Comparison of ENCODE assay signal across 37 cellular contexts in the genomic region with DNA sequence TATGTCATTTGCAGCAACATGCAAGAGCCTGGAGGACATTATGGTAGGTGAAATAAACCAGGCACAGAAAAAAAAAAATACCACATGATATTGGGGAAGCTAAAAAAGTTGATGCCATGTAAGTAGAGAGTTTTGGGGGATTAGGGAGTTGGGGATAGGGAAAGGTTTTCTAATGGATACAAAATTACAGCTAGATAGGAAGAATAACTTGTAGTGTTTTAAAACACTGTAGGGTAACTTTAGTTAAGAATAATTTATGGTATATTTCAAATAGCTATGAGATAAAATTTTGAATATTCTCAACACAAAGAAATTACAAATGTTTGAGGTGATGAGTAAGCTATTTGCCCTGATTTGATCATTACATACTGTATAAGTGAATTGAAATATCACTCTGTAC.
DNase-seq lines count a peak whose midpoint lies in the region; ATAC-seq, FAIRE-seq and TF ChIP-seq lines count a peak whose summit lies in the region.
"Had no signal": no experiment of that assay in that cellular context is flagged by ENCODE, and none has a peak within 500 bp of the region (broad histone marks: within the 10 kb centered on the region; RNA-seq: fewer than 3 reads in every experiment).

No MANE protein-coding gene starts in this region.

- H3K9ac ChIP-seq in HepG2 (ENCODE audit: insufficient read depth, low read depth, low read length) (no peak overlapping the region), K562 (ENCODE audit: insufficient read depth in 1 of 2, low read depth in 2 of 2, low read length in 2 of 2) (no peak overlapping the region), endothelial cell of umbilical vein (replicated peaks; ENCODE audit: extremely low read depth, insufficient read depth, low read length) (no peak overlapping the region)
- H3K9ac ChIP-seq: BLaER1; BLaER1 treated with 17β-estradiol and CSF1 and Interleukin-3, amounts not matched to agents 10 nM and 100 nM had no signal

- H3K27ac Mint-ChIP-seq in T-helper 17 cell = no peak overlapping the region
- H3K27ac Mint-ChIP-seq: B cell; CD14-positive monocyte; CD4-positive, alpha-beta memory T cell; CD4-positive, alpha-beta T cell; CD4-positive, CD25-positive, alpha-beta regulatory T cell; CD8-positive, alpha-beta memory T cell; CD8-positive, alpha-beta T cell had no signal

- H3K36me3 ChIP-seq in HepG2 (replicated peaks in 1 of 2; ENCODE audit: control insufficient read depth in 1 of 2, insufficient read depth in 2 of 2, low read length in 2 of 2) (no peaks in the 10 kb centered on the region), right lobe of liver (no peaks in the 10 kb centered on the region), K562 (ENCODE audit: control insufficient read depth, insufficient read depth, low read length) (no peaks in the 10 kb centered on the region), endothelial cell of umbilical vein (ENCODE audit: control insufficient read depth in 2 of 2, extremely low read depth in 1 of 2, insufficient read depth in 2 of 2, low read length in 2 of 2) (no peaks in the 10 kb centered on the region)
- H3K36me3 ChIP-seq: BE2C; BLaER1; BLaER1 treated with 17β-estradiol and CSF1 and Interleukin-3, amounts not matched to agents 10 nM and 100 nM had no signal

- no peaks in the 10 kb centered on the region for H3K27me3 Mint-ChIP-seq in T-helper 17 cell
- H3K27me3 Mint-ChIP-seq: B cell; CD4-positive, alpha-beta memory T cell; CD4-positive, alpha-beta T cell; CD4-positive, CD25-positive, alpha-beta regulatory T cell; CD8-positive, alpha-beta memory T cell had no signal

- no peak for TF ChIP-seq EP300 in HepG2 (IDR thresholded peaks at IDR 0.05; ENCODE audit: low read depth in 2 of 2, low read length in 2 of 2)
- no peak for TF ChIP-seq EP300 in HepG2 (CRISPR knock-in tag; IDR thresholded peaks at IDR 0.05; ENCODE audit: borderline replicate concordance)
- no peak for TF ChIP-seq EP300 in K562 (IDR thresholded peaks at IDR 0.05; ENCODE audit: low read length)

- H3K4me1 ChIP-seq in HepG2 (ENCODE audit: insufficient read depth, low read length) (no peaks in the 10 kb centered on the region), right lobe of liver (no peaks in the 10 kb centered on the region), K562 (replicated peaks in 1 of 2; ENCODE audit: control insufficient read depth in 2 of 2, insufficient read depth in 2 of 2, low read length in 2 of 2) (no peaks in the 10 kb centered on the region), endothelial cell of umbilical vein (ENCODE audit: control insufficient read depth, extremely low read depth, insufficient read depth, low read length) (peaks cover 8% of the 10 kb centered on the region)
- H3K4me1 ChIP-seq: A549; BE2C; BLaER1; BLaER1 treated with 17β-estradiol and CSF1 and Interleukin-3, amounts not matched to agents 10 nM and 100 nM; Caco-2 had no signal

- TF ChIP-seq CTCF in HepG2 (CRISPR knock-in tag; IDR thresholded peaks at IDR 0.05) (no peak), right lobe of liver (IDR thresholded peaks at IDR 0.05) (no peak), K562 (IDR thresholded peaks at IDR 0.05 in 2 of 3, conservative IDR thresholded peaks at IDR 0.05 in 1 of 3; ENCODE audit: insufficient read depth in 2 of 3, low read depth in 1 of 3, low read length in 3 of 3) (no peak), endothelial cell of umbilical vein (IDR thresholded peaks at IDR 0.05; ENCODE audit: extremely low read depth in 1 of 2, insufficient read depth in 1 of 2, low read depth in 1 of 2, low read length in 2 of 2) (no peak), omental fat pad (IDR thresholded peaks at IDR 0.05) (no peak)

- TF ChIP-seq RAD21 in HepG2 (CRISPR knock-in tag; IDR thresholded peaks at IDR 0.05) (no peak), K562 (CRISPR knock-in tag; conservative IDR thresholded peaks at IDR 0.05 in 1 of 2, IDR thresholded peaks at IDR 0.05 in 1 of 2) (no peak)

- POLR2A ChIA-PET in HepG2 (lab: Yijun Ruan, JAX) = no interaction called here
- POLR2A ChIA-PET in K562 (lab: Yijun Ruan, JAX) = interaction anchor here (1.0 kb wide), 1 partner anchor 182 kb away, joined by 5 read pairs; no protein-coding TSS in a partner anchor
- POLR2A ChIA-PET in endothelial cell of umbilical vein (lab: Charles Lee) = no interaction called here

- H3K9me3 ChIP-seq in HepG2 (ENCODE audit: low read length) (no peaks in the 10 kb centered on the region), right lobe of liver (no peaks in the 10 kb centered on the region), T-helper 17 cell (ENCODE audit: control insufficient read depth, low read length, poor library complexity, severe bottlenecking) (no peaks in the 10 kb centered on the region), K562 (replicated peaks; ENCODE audit: control insufficient read depth, insufficient read depth, low read depth, low read length) (no peaks in the 10 kb centered on the region), endothelial cell of umbilical vein (replicated peaks; ENCODE audit: control insufficient read depth, insufficient read depth, low read length) (no peaks in the 10 kb centered on the region)
- H3K9me3 ChIP-seq: A549; BE2C; BLaER1; BLaER1 treated with 17β-estradiol and CSF1 and Interleukin-3, amounts not matched to agents 10 nM and 100 nM; Caco-2 had no signal

- intact Hi-C loops in HepG2 (cut with micrococcal nuclease; ENCODE audit: unreplicated experiment) = no loop called here
- intact Hi-C loops in right lobe of liver (cut with DNase I) = no loop called here
- intact Hi-C loops in K562 (cut with micrococcal nuclease) = no loop called here
- intact Hi-C loops in endothelial cell of umbilical vein (cut with micrococcal nuclease) = no loop called here

- no peak for FAIRE-seq in HepG2 (lab: Jason Lieb, UNC)
- no peak for FAIRE-seq in K562 (lab: Jason Lieb, UNC)
- FAIRE-seq in endothelial cell of umbilical vein (lab: Jason Lieb, UNC) = no peak
- FAIRE-seq: A204.1, A549, D721Med had no signal

- DNase-seq in HepG2 (ENCODE audit: low spot score) (no peak), right lobe of liver (no peak), T-helper 17 cell (no peak), K562 (ENCODE audit: extremely low read depth in 1 of 4, low spot score in 3 of 4) (no peak), endothelial cell of umbilical vein (ENCODE audit: low read depth, low spot score) (no peak), omental fat pad (ENCODE audit: low spot score) (no peak), NCI-H1436 treated with DMSO at 0.1 percent for 48 hours (lab: John Stamatoyannopoulos, UW) (no peak)
- DNase-seq: 8988T; ACHN; AML-193; BE2C; C1 segment of cervical spinal cord; Caco-2; Calu3; CD4-positive, alpha-beta memory T cell; CD4-positive, alpha-beta T cell; CD4-positive, CD25-positive, alpha-beta regulatory T cell; CD8-positive, alpha-beta memory T cell; CD8-positive, alpha-beta T cell; COR-L47; DMS 273 treated with DMSO at 0.1 percent for 48 hours; DMS153; DMS53; DMS79; DMS79 treated with DMSO at 0.1 percent for 48 hours; DND-41; EL had no signal

- H4K20me1 ChIP-seq in HepG2 (ENCODE audit: insufficient read depth, low read length) = no peaks in the 10 kb centered on the region
- no peaks in the 10 kb centered on the region for H4K20me1 ChIP-seq in K562 (replicated peaks; ENCODE audit: control insufficient read depth, insufficient read depth, low read length)
- H4K20me1 ChIP-seq in endothelial cell of umbilical vein (replicated peaks; ENCODE audit: control insufficient read depth, extremely low read depth, insufficient read depth, low read length) = no peaks in the 10 kb centered on the region
- H4K20me1 ChIP-seq: BLaER1; BLaER1 treated with 17β-estradiol and CSF1 and Interleukin-3, amounts not matched to agents 10 nM and 100 nM had no signal

- no peak for ATAC-seq in HepG2
- no peak for ATAC-seq in right lobe of liver
- ATAC-seq in T-helper 17 cell = no peak
- no peak for ATAC-seq in K562
- no peak for ATAC-seq in omental fat pad (ENCODE audit: low FRiP score)
- ATAC-seq in GM18909 (IDR thresholded peaks at IDR 0.05; ENCODE audit: poor library complexity, unreplicated experiment) = no peak
- ATAC-seq: A549; CD8-positive, alpha-beta T cell had no signal

- H3K9me1 ChIP-seq in K562 (ENCODE audit: control insufficient read depth, insufficient read depth, low read length) = no peaks in the 10 kb centered on the region
- no peaks in the 10 kb centered on the region for H3K9me1 ChIP-seq in endothelial cell of umbilical vein (replicated peaks; ENCODE audit: control insufficient read depth, extremely low read depth, insufficient read depth, low read length)

- in situ Hi-C loops in HepG2 (cut with HindIII; ENCODE audit: extremely low pct_ligation_motif_present, low pct_unique_long_range_greater_than_20kb) (no loop called here), K562 (cut with MboI) (no loop called here)

- H3K79me2 ChIP-seq in HepG2 (ENCODE audit: insufficient read depth, low read length) = no peaks in the 10 kb centered on the region
- H3K79me2 ChIP-seq in K562 (ENCODE audit: control insufficient read depth, insufficient read depth, low read length) = no peaks in the 10 kb centered on the region
- H3K79me2 ChIP-seq in endothelial cell of umbilical vein (ENCODE audit: control insufficient read depth, insufficient read depth, low read length) = no peaks in the 10 kb centered on the region

- TF ChIP-seq POLR2A in HepG2 (IDR thresholded peaks at IDR 0.05; ENCODE audit: insufficient read depth in 1 of 2, low read depth in 2 of 2, low read length in 2 of 2) (no peak), right lobe of liver (IDR thresholded peaks at IDR 0.05) (no peak), K562 (conservative IDR thresholded peaks at IDR 0.05) (no peak), endothelial cell of umbilical vein (IDR thresholded peaks at IDR 0.05; ENCODE audit: low read depth, low read length) (no peak)

- H2AFZ ChIP-seq in HepG2 (ENCODE audit: low read length) = no peak overlapping the region
- H2AFZ ChIP-seq in K562 (ENCODE audit: low read depth, low read length) = no peak overlapping the region
- no peak overlapping the region for H2AFZ ChIP-seq in endothelial cell of umbilical vein (ENCODE audit: low read depth, low read length)

- H3K27me3 ChIP-seq in HepG2 (ENCODE audit: control insufficient read depth in 1 of 2, insufficient read depth in 2 of 2, low read length in 2 of 2) (no peaks in the 10 kb centered on the region; a peak in 1 of 5 replicates), right lobe of liver (no peaks in the 10 kb centered on the region), K562 (ENCODE audit: control insufficient read depth in 2 of 2, insufficient read depth in 2 of 2, low read length in 2 of 2) (no peaks in the 10 kb centered on the region), endothelial cell of umbilical vein (ENCODE audit: control insufficient read depth in 2 of 2, insufficient read depth in 2 of 2, low read length in 2 of 2) (no peaks in the 10 kb centered on the region)
- H3K27me3 ChIP-seq: BE2C; BLaER1; BLaER1 treated with 17β-estradiol and CSF1 and Interleukin-3, amounts not matched to agents 10 nM and 100 nM had no signal

- BruUV-seq in HepG2 (replicated peaks; lab: Mats Ljungman, UMichigan) (no TSS peak), K562 (replicated peaks; lab: Mats Ljungman, UMichigan) (no TSS peak), endothelial cell of umbilical vein (replicated peaks; lab: Mats Ljungman, UMichigan) (no TSS peak)

- H3K4me2 ChIP-seq in HepG2 (ENCODE audit: low read depth, low read length) (no peak overlapping the region), K562 (ENCODE audit: insufficient read depth, low read length) (no peak overlapping the region), endothelial cell of umbilical vein (ENCODE audit: insufficient read depth, low read length) (no peak overlapping the region)
- H3K4me2 ChIP-seq: A549; BLaER1; BLaER1 treated with 17β-estradiol and CSF1 and Interleukin-3, amounts not matched to agents 10 nM and 100 nM had no signal

- CTCF ChIA-PET in HepG2 (lab: Yijun Ruan, JAX; ENCODE audit: low intra/inter-chr PET ratio, low total read pairs) = no interaction called here
- CTCF ChIA-PET in K562 (lab: Yijun Ruan, JAX; ENCODE audit: low intra/inter-chr PET ratio) = no interaction called here
- CTCF ChIA-PET in endothelial cell of umbilical vein (lab: Charles Lee) = no interaction called here

- peak overlapping the region; percentile 2 for H3K4me3 Mint-ChIP-seq in T-helper 17 cell
- H3K4me3 Mint-ChIP-seq: B cell; CD14-positive monocyte; CD4-positive, alpha-beta memory T cell; CD4-positive, alpha-beta T cell; CD8-positive, alpha-beta memory T cell; CD8-positive, alpha-beta T cell had no signal

- H3K27ac ChIP-seq in HepG2 (ENCODE audit: extremely low read length, insufficient read depth, low read length) = no peak overlapping the region
- no peak overlapping the region for H3K27ac ChIP-seq in right lobe of liver
- no peak overlapping the region for H3K27ac ChIP-seq in K562 (ENCODE audit: extremely low read depth, low read depth, low read length)
- peak overlapping the region; percentile 7 for H3K27ac ChIP-seq in endothelial cell of umbilical vein (ENCODE audit: insufficient read depth, low read depth, low read length)
- H3K27ac ChIP-seq: 22Rv1; A549; BLaER1; BLaER1 treated with 17β-estradiol and CSF1 and Interleukin-3, amounts not matched to agents 10 nM and 100 nM; C4-2B had no signal

- H3K4me3 ChIP-seq in HepG2 (replicated peaks in 1 of 3; ENCODE audit: insufficient read depth in 1 of 3, low read depth in 2 of 3, low read length in 3 of 3) (no peak overlapping the region), right lobe of liver (no peak overlapping the region), K562 (no peak overlapping the region), endothelial cell of umbilical vein (replicated peaks in 1 of 3; ENCODE audit: insufficient read depth in 1 of 3, low read depth in 1 of 3, low read length in 3 of 3) (no peak overlapping the region)
- H3K4me3 ChIP-seq: A549; BLaER1; BLaER1 treated with 17β-estradiol and CSF1 and Interleukin-3, amounts not matched to agents 10 nM and 100 nM had no signal

- H3K4me1 Mint-ChIP-seq in T-helper 17 cell = no peaks in the 10 kb centered on the region
- H3K4me1 Mint-ChIP-seq: B cell; CD14-positive monocyte; CD4-positive, alpha-beta memory T cell; CD4-positive, CD25-positive, alpha-beta regulatory T cell; CD8-positive, alpha-beta memory T cell had no signal

- dilution Hi-C loops in endothelial cell of umbilical vein (cut with MboI; ENCODE audit: extremely low pct_ligation_motif_present, low sequenced_read_pairs) = no loop called here

- no peaks in the 10 kb centered on the region for H3K36me3 Mint-ChIP-seq in T-helper 17 cell (ENCODE audit: low read depth)
- H3K36me3 Mint-ChIP-seq: CD14-positive monocyte; CD4-positive, alpha-beta memory T cell; CD4-positive, CD25-positive, alpha-beta regulatory T cell; CD8-positive, alpha-beta memory T cell; CD8-positive, alpha-beta T cell had no signal
